ENCODE assay signal across 8 cellular contexts in genomic region chr9:136551401-136552116, GRCh38. TPM values are rescaled to one million over a fixed set of nuclear protein-coding genes. Genes with fewer than 3 reads are reported as not detected.
DNase-seq lines count a peak whose midpoint lies in the region; ATAC-seq, FAIRE-seq and TF ChIP-seq lines count a peak whose summit lies in the region.

No MANE protein-coding gene starts in this region.

- ATAC-seq in HG03520 (IDR thresholded peaks at IDR 0.05; ENCODE audit: unreplicated experiment) (no peak), HG03378 (IDR thresholded peaks at IDR 0.05; ENCODE audit: unreplicated experiment) (no peak)

- no peaks in the 10 kb centered on the region for H3K9me3 Mint-ChIP-seq in endothelial cell (ENCODE audit: unreplicated experiment)

- H3K36me3 Mint-ChIP-seq in endothelial cell (ENCODE audit: low read depth, unreplicated experiment), result no peaks in the 10 kb centered on the region

- DNase-seq in AG20443 (ENCODE audit: low spot score), result peak; percentile 92
- DNase-seq in HPDE6-E6E7 (ENCODE audit: extremely low spot score), result peak; percentile 89
- peak; percentile 74 for DNase-seq in bronchial epithelial cell (ENCODE audit: low read depth)
- no peak for DNase-seq in stimulated activated CD4-positive, alpha-beta T cell treated with anti-CD3 and anti-CD28 coated beads, Interleukin-12 subunit alpha, Interleukin-12 subunit beta, amount 100 ng/mL, for 4 hours
- no peak for DNase-seq in endothelial cell (ENCODE audit: low spot score)

- H3K27me3 Mint-ChIP-seq in endothelial cell (ENCODE audit: unreplicated experiment), result peaks cover 13% of the 10 kb centered on the region

- H3K4me3 ChIP-seq in bronchial epithelial cell (ENCODE audit: low read depth, low read length) (no peak overlapping the region), mesodermal cell (ENCODE audit: extremely low read depth, insufficient read depth, low read length, poor library complexity, severe bottlenecking) (no peak overlapping the region)

- TF ChIP-seq CTCF in bronchial epithelial cell (IDR thresholded peaks at IDR 0.05; ENCODE audit: insufficient read depth, low read length, severe bottlenecking), result no peak
- no peak for TF ChIP-seq CTCF in endothelial cell (IDR thresholded peaks at IDR 0.05; ENCODE audit: unreplicated experiment)

- no peak for FAIRE-seq in bronchial epithelial cell (lab: Jason Lieb, UNC)

- H3K27ac ChIP-seq in mesodermal cell (ENCODE audit: low read depth, low read length, severe bottlenecking), result peak overlapping the region; percentile 73

- WGBS in mesodermal cell (ENCODE audit: insufficient coverage in 2 of 2), 2 experiments, result 14 to 25% methylated on average over 10 to 12 of the region's 22 CpGs

- H3K4me3 Mint-ChIP-seq in endothelial cell (ENCODE audit: unreplicated experiment), result no peak overlapping the region

- H3K27me3 ChIP-seq in bronchial epithelial cell (ENCODE audit: control insufficient read depth, insufficient read depth, low read length), result no peaks in the 10 kb centered on the region

- H3K4me1 ChIP-seq in mesodermal cell (ENCODE audit: control insufficient read depth, insufficient read depth, low read length, poor library complexity, severe bottlenecking), result peaks cover 51% of the 10 kb centered on the region

- H3K27ac Mint-ChIP-seq in endothelial cell (ENCODE audit: unreplicated experiment), result no peak overlapping the region

- H3K36me3 ChIP-seq in bronchial epithelial cell (ENCODE audit: control insufficient read depth, insufficient read depth, low read length) (no peaks in the 10 kb centered on the region), mesodermal cell (ENCODE audit: control insufficient read depth, insufficient read depth, low read length) (no peaks in the 10 kb centered on the region)

- no peaks in the 10 kb centered on the region for H3K9me3 ChIP-seq in mesodermal cell (ENCODE audit: control insufficient read depth, low read length)

- peaks cover 25% of the 10 kb centered on the region for H3K4me1 Mint-ChIP-seq in endothelial cell (ENCODE audit: unreplicated experiment)

RNA-seq across cellular contexts. Expression of gene NOTCH1, which starts 5.7 kb away (rescaled TPM):
- total RNA-seq in bronchial epithelial cell, result 70.0 and 90.4 TPM in 2 replicates
- polyA plus RNA-seq in mesodermal cell (2013, experiment 1 of 2), result 65.5 TPM
- 44.0 TPM for polyA plus RNA-seq in mesodermal cell (2013, experiment 2 of 2)
- 312 TPM for total RNA-seq in endothelial cell (ENCODE audit: unreplicated experiment)

Comparison
In these comparisons a context has a peak if more than half of its experiments do, and no peak if none do; other contexts are left out.
1. DNase-seq: peak in AG20443 (single experiment), HPDE6-E6E7 (single experiment) and bronchial epithelial cell (single experiment); none in stimulated activated CD4-positive, alpha-beta T cell treated with anti-CD3 and anti-CD28 coated beads, Interleukin-12 subunit alpha, Interleukin-12 subunit beta, amount 100 ng/mL, for 4 hours (single experiment) and endothelial cell (single experiment).